ENCODE assay signal across 9 cellular contexts in genomic region chr10:128263891-128264688, GRCh38.
A peak's percentile ranks its signal among the peaks of the same experiment; 100 is the strongest.
DNase-seq lines count a peak whose midpoint lies in the region; ATAC-seq and TF ChIP-seq lines count a peak whose summit lies in the region.
"Had no signal": no experiment of that assay in that cellular context is flagged by ENCODE, and none has a peak within 500 bp of the region (broad histone marks: within the 10 kb centered on the region; RNA-seq: fewer than 3 reads in every experiment).

No MANE protein-coding gene starts in this region.

- TF ChIP-seq CTCF in DOHH2 (IDR thresholded peaks at IDR 0.05; ENCODE audit: low read depth, low read length, poor library complexity, severe bottlenecking) (peak; percentile 69), gastroesophageal sphincter (IDR thresholded peaks at IDR 0.05) (peak; percentile 16 to 60 (median 28))

- DNase-seq in HEK293T (ENCODE audit: extremely low spot score) (peak; percentile 68), NCI-H82 treated with DMSO at 0.1 percent for 48 hours (lab: John Stamatoyannopoulos, UW; ENCODE audit: unreplicated experiment) (peak; percentile 5), activated T-helper 1 cell treated with Interleukin-2 at 50 U/mL for 16 hours (ENCODE audit: low read depth) (peak; percentile 3), posterior cingulate gyrus (peak; percentile 63 to 96 (median 82))

- no peaks in the 10 kb centered on the region for H4K20me1 ChIP-seq in DOHH2 (ENCODE audit: control insufficient read depth, insufficient read depth, low read depth, low read length)

- intact Hi-C loops in posterior cingulate gyrus (cut with DNase I) = loop anchor here (2.0 to 5.0 kb wide), 2 partner anchors 267 to 1708 kb away; no protein-coding TSS in a partner anchor

- no peak overlapping the region for H3K4me3 ChIP-seq in DOHH2 (ENCODE audit: low read length)
- no peak overlapping the region for H3K4me3 ChIP-seq in gastroesophageal sphincter

- H3K4me1 ChIP-seq in DOHH2 (ENCODE audit: control insufficient read depth, low read length) (no peaks in the 10 kb centered on the region), gastroesophageal sphincter (no peaks in the 10 kb centered on the region)

- no peak overlapping the region for H3K4me2 ChIP-seq in DOHH2 (ENCODE audit: low read length)

- H3K36me3 ChIP-seq in DOHH2 (ENCODE audit: control insufficient read depth, low read length) (no peaks in the 10 kb centered on the region), gastroesophageal sphincter (no peaks in the 10 kb centered on the region)

- TF ChIP-seq POLR2A in gastroesophageal sphincter (IDR thresholded peaks at IDR 0.05) = no peak

- no peaks in the 10 kb centered on the region for H3K79me2 ChIP-seq in DOHH2 (ENCODE audit: control insufficient read depth, low read length)

- CTCF ChIA-PET in HEK293T (lab: Yijun Ruan, JAX) = interaction anchor here (1.1 kb wide), 1 partner anchor 59 kb away, joined by 3 read pairs; no protein-coding TSS in a partner anchor

- POLR2A ChIA-PET in HEK293T (lab: Yijun Ruan, JAX) = no interaction called here

- no peak for TF ChIP-seq EP300 in gastroesophageal sphincter (IDR thresholded peaks at IDR 0.05)

- H3K27ac ChIP-seq in DOHH2 (ENCODE audit: low read depth, low read length) (no peak overlapping the region), gastroesophageal sphincter (no peak overlapping the region)

- ATAC-seq in gastroesophageal sphincter (no peak), HG02981 (IDR thresholded peaks at IDR 0.05; ENCODE audit: unreplicated experiment) (no peak), GM21576 (IDR thresholded peaks at IDR 0.05; ENCODE audit: unreplicated experiment) (no peak)
- ATAC-seq: activated naive CD4-positive, alpha-beta T cell treated with anti-CD3 and anti-CD28 coated beads, Interleukin-2, amount 50 U/mL, for 72 hours had no signal

- H3K27me3 ChIP-seq in DOHH2 (ENCODE audit: control insufficient read depth, low read length) = no peaks in the 10 kb centered on the region
- peaks cover 89% of the 10 kb centered on the region for H3K27me3 ChIP-seq in gastroesophageal sphincter

- no peaks in the 10 kb centered on the region for H3F3A ChIP-seq in DOHH2 (ENCODE audit: control insufficient read depth, insufficient read depth)

- no peaks in the 10 kb centered on the region for H3K9me3 ChIP-seq in DOHH2 (ENCODE audit: control insufficient read depth, insufficient read depth, low read length)
- peaks cover 0 to 11% (median 0%) of the 10 kb centered on the region in 3 donors for H3K9me3 ChIP-seq in gastroesophageal sphincter

- WGBS in gastroesophageal sphincter (ENCODE audit: low coverage in 1 of 2), 2 donors = 23 to 34% methylated on average over 8 to 13 of the region's 13 CpGs

- no peaks in the 10 kb centered on the region for H3K9me2 ChIP-seq in DOHH2 (replicated peaks; ENCODE audit: control insufficient read depth, low read length)

TF ChIP-seq in HEK293T, 16 proteins besides CTCF, POLR2A, EP300 and RAD21:
- no peak for TF ChIP-seq NFRKB (IDR thresholded peaks at IDR 0.05)
- no peak for TF ChIP-seq TARDBP (IDR thresholded peaks at IDR 0.05)
- TF ChIP-seq L3MBTL2 (conservative IDR thresholded peaks at IDR 0.05) = no peak
- no peak for TF ChIP-seq FOXM1 (IDR thresholded peaks at IDR 0.05; ENCODE audit: borderline replicate concordance)
- no peak for TF ChIP-seq SUZ12 (IDR thresholded peaks at IDR 0.05)
- no peak for TF ChIP-seq ZNF384 (IDR thresholded peaks at IDR 0.05)
- TF ChIP-seq FOXK2 (IDR thresholded peaks at IDR 0.05) = no peak
- TF ChIP-seq CTBP1 (IDR thresholded peaks at IDR 0.05; ENCODE audit: borderline replicate concordance) = no peak
- no peak for TF ChIP-seq PKNOX1 (IDR thresholded peaks at IDR 0.05)
- TF ChIP-seq FOXA1 (IDR thresholded peaks at IDR 0.05) = no peak
- TF ChIP-seq ELF4 (IDR thresholded peaks at IDR 0.05) = no peak
- TF ChIP-seq LEF1 (IDR thresholded peaks at IDR 0.05; ENCODE audit: borderline replicate concordance) = no peak
- TF ChIP-seq ARNT (IDR thresholded peaks at IDR 0.05) = no peak
- TF ChIP-seq SP1 (IDR thresholded peaks at IDR 0.05) = no peak
- TF ChIP-seq BHLHE40 (IDR thresholded peaks at IDR 0.05; ENCODE audit: borderline replicate concordance) = no peak
- TF ChIP-seq HDGF (IDR thresholded peaks at IDR 0.05; ENCODE audit: borderline replicate concordance) = no peak

Comparison
In these comparisons a context has a peak if more than half of its experiments do, and no peak if none do; other contexts are left out.
1. DNase-seq: peak in every context shown above with its lines; median percentile 82 in posterior cingulate gyrus; 68 in HEK293T; 5 in NCI-H82 treated with DMSO at 0.1 percent for 48 hours; 3 in activated T-helper 1 cell treated with Interleukin-2 at 50 U/mL for 16 hours.